In the genomic region with DNA sequence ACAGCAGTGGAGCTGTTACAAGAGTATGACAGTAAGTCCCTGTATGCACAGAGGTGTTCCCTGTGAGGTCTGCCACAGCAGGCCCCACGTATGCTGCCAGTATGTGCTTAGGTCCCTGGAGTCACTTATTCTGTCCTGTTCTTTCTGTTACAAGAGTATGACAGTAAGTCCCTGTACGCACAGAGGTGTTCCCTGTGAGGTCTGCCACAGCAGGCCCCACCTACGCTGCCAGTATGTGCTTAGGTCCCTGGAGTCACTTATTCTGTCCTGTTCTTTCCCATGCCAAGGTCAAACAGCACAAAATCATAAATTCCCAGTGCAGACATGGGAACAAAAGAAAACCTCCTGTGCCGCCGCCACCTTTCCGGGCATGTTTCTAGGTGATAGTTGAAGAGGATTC, we compare ENCODE assay signal across 21 cellular contexts.
DNase-seq lines count a peak whose midpoint lies in the region; TF ChIP-seq lines count a peak whose summit lies in the region.
"Had no signal": no experiment of that assay in that cellular context is flagged by ENCODE, and none has a peak within 500 bp of the region (broad histone marks: within the 10 kb centered on the region; RNA-seq: fewer than 3 reads in every experiment).

No MANE protein-coding gene starts in this region.

- peaks cover 10% of the 10 kb centered on the region for H3F3A ChIP-seq in smooth muscle cell (ENCODE audit: low read depth)

- no peak overlapping the region for H3K4me2 ChIP-seq in smooth muscle cell
- H3K4me2 ChIP-seq: A549 had no signal

- H4K20me1 ChIP-seq in smooth muscle cell (ENCODE audit: low read depth): no peaks in the 10 kb centered on the region

- peaks cover 80% of the 10 kb centered on the region for H3K36me3 Mint-ChIP-seq in HFFc6 (ENCODE audit: low read depth)
- H3K36me3 Mint-ChIP-seq: CD8-positive, alpha-beta T cell had no signal

- H3K4me3 ChIP-seq in ACC112 (ENCODE audit: low read depth, low read length) (no peak overlapping the region), dorsolateral prefrontal cortex (peak overlapping the region in 1 of 59 donors; percentile 2), smooth muscle cell (no peak overlapping the region)
- H3K4me3 ChIP-seq: A549, SJSA1 had no signal

- intact Hi-C loops in dorsolateral prefrontal cortex (cut with DNase I): loop anchor here in 1 of 2 donors (5.0 kb wide), 3 partner anchors 138 to 358 kb away; partner anchors contain the start of gene SASH1

- H3K4me1 ChIP-seq in ACC112 (ENCODE audit: control insufficient read depth, insufficient read depth, low read length, unreplicated experiment) (peaks cover 47% of the 10 kb centered on the region), smooth muscle cell (ENCODE audit: low read depth) (peaks cover 10% of the 10 kb centered on the region)
- H3K4me1 ChIP-seq: Caco-2 had no signal

- no peaks in the 10 kb centered on the region for H3K79me2 ChIP-seq in ACC112 (ENCODE audit: control insufficient read depth, insufficient read depth, low read length, unreplicated experiment)
- H3K79me2 ChIP-seq in smooth muscle cell (ENCODE audit: low read depth): no peaks in the 10 kb centered on the region

- no peak overlapping the region for H3K9ac ChIP-seq in smooth muscle cell (ENCODE audit: low read depth)

- H3K36me3 ChIP-seq in ACC112 (ENCODE audit: insufficient read depth, low read length): peaks cover 42% of the 10 kb centered on the region; the same call in 1 of the 2 replicates
- H3K36me3 ChIP-seq in smooth muscle cell (ENCODE audit: low read depth): no peaks in the 10 kb centered on the region

- WGBS in smooth muscle cell (ENCODE audit: low lambda C conversion rate): 91% methylated on average over 6 of the region's 6 CpGs

- H3K27me3 Mint-ChIP-seq in HFFc6 (ENCODE audit: insufficient read depth): peaks cover 9% of the 10 kb centered on the region

- no peaks in the 10 kb centered on the region for H3K9me3 Mint-ChIP-seq in HFFc6
- H3K9me3 Mint-ChIP-seq: CD8-positive, alpha-beta T cell had no signal

- TF ChIP-seq CTCF in HFFc6 (IDR thresholded peaks at IDR 0.05) (no peak), dorsolateral prefrontal cortex (IDR thresholded peaks at IDR 0.05 in 54 of 56, conservative IDR thresholded peaks at IDR 0.05 in 2 of 56; ENCODE audit: low read depth in 1 of 56, partially characterized antibody in 56 of 56) (no peak), smooth muscle cell (IDR thresholded peaks at IDR 0.05; ENCODE audit: borderline replicate concordance, insufficient read depth, poor library complexity, severe bottlenecking) (no peak), GM20000 (IDR thresholded peaks at IDR 0.05; ENCODE audit: extremely low read depth, missing control alignments) (no peak)

- no peaks in the 10 kb centered on the region for H3K9me3 ChIP-seq in smooth muscle cell (replicated peaks; ENCODE audit: low read depth)
- H3K9me3 ChIP-seq: A549, Caco-2, SJSA1 had no signal

- peak overlapping the region; percentile 74 for H3K27ac Mint-ChIP-seq in HFFc6
- H3K27ac Mint-ChIP-seq: B cell; CD8-positive, alpha-beta T cell had no signal

- no peak for DNase-seq in HFFc6
- no peak for DNase-seq in dorsolateral prefrontal cortex
- no peak for DNase-seq in smooth muscle cell (lab: John Stamatoyannopoulos, UW; ENCODE audit: unreplicated experiment)
- no peak for DNase-seq in KG1 (lab: John Stamatoyannopoulos, UW)
- DNase-seq in GM20000 (ENCODE audit: low spot score): no peak
- DNase-seq in retina: no peak
- DNase-seq: Caco-2; CD8-positive, alpha-beta T cell; HCEC 1CT; MV-4-11; NCI-H2029; NCI-H446; NCI-H526; NCI-H82; NK-92 treated with Interleukin-12 subunit alpha and Interleukin-12 subunit beta, amount 100 ng/mL, for 24 hours; PC-3 had no signal

- H3K27ac ChIP-seq in ACC112 (ENCODE audit: low read depth, low read length) (peak overlapping the region; percentile 91), dorsolateral prefrontal cortex (peak overlapping the region; percentile 52 to 99 (median 94)), smooth muscle cell (ENCODE audit: low read depth) (peak overlapping the region; percentile 27)
- H3K27ac ChIP-seq: A549, C4-2B had no signal

- peaks cover 98% of the 10 kb centered on the region for H3K4me1 Mint-ChIP-seq in HFFc6 (ENCODE audit: low read depth)

- H3K4me3 Mint-ChIP-seq in HFFc6: no peak overlapping the region
- H3K4me3 Mint-ChIP-seq: B cell; CD8-positive, alpha-beta T cell had no signal

- H2AFZ ChIP-seq in ACC112 (ENCODE audit: low read length, unreplicated experiment) (no peak overlapping the region), smooth muscle cell (ENCODE audit: low read depth) (no peak overlapping the region)

- H3K27me3 ChIP-seq in ACC112 (ENCODE audit: insufficient read depth, low read length): no peaks in the 10 kb centered on the region
- no peaks in the 10 kb centered on the region for H3K27me3 ChIP-seq in dorsolateral prefrontal cortex
- H3K27me3 ChIP-seq in smooth muscle cell (ENCODE audit: low read depth): no peaks in the 10 kb centered on the region
- H3K27me3 ChIP-seq: SJSA1 had no signal

Comparison
In these comparisons a context has a peak if more than half of its experiments do, and no peak if none do; other contexts are left out.
1. H3K27ac ChIP-seq: peak in every context shown above with its lines; median percentile 94 in dorsolateral prefrontal cortex; 91 in ACC112; 27 in smooth muscle cell.